In genomic region chr5:72134226-72134625, GRCh38 we compare ENCODE assay signal across 14 cellular contexts. TPM values are rescaled to one million over a fixed set of nuclear protein-coding genes. Genes with fewer than 3 reads are reported as not detected.
DNase-seq lines count a peak whose midpoint lies in the region; ATAC-seq and TF ChIP-seq lines count a peak whose summit lies in the region.
"Had no signal": no experiment of that assay in that cellular context is flagged by ENCODE, and none has a peak within 500 bp of the region (broad histone marks: within the 10 kb centered on the region; RNA-seq: fewer than 3 reads in every experiment).

No MANE protein-coding gene starts in this region.

- no peak for ATAC-seq in aorta (ENCODE audit: low FRiP score)
- no peak for ATAC-seq in stimulated activated effector memory CD8-positive, alpha-beta T cell treated with anti-CD3 and anti-CD28 coated beads, Interleukin-12 subunit alpha, Interleukin-12 subunit beta, amount 100 ng/mL, for 72 hours

- DNase-seq in left ventricle myocardium inferior (no peak), cardiac septum (ENCODE audit: low spot score) (no peak), astrocyte of the hippocampus (ENCODE audit: low read depth, low spot score) (peak; percentile 61), iPS-NIHi11 (ENCODE audit: low spot score) (peak; percentile 39), aorta (no peak), tibial nerve (ENCODE audit: low spot score in 2 of 2) (no peak)
- no peak for DNase-seq in effector CD4-positive, alpha-beta T cell
- DNase-seq in stimulated activated effector memory CD8-positive, alpha-beta T cell treated with anti-CD3 and anti-CD28 coated beads, Interleukin-12 subunit alpha, Interleukin-12 subunit beta, amount 100 ng/mL, for 72 hours (ENCODE audit: low spot score in 2 of 2), result no peak
- DNase-seq: activated CD8-positive, alpha-beta memory T cell treated with anti-CD3 and anti-CD28 coated beads, Interleukin-2, amount 50 U/mL, for 48 hours; AML-193; islet precursor cell; naive B cell; spleen had no signal

- TF ChIP-seq EP300 in tibial nerve (IDR thresholded peaks at IDR 0.05), result no peak

- no peak overlapping the region for H3K4me3 Mint-ChIP-seq in stimulated activated effector memory CD8-positive, alpha-beta T cell treated with anti-CD3 and anti-CD28 coated beads, Interleukin-12 subunit alpha, Interleukin-12 subunit beta, amount 100 ng/mL, for 72 hours
- H3K4me3 Mint-ChIP-seq: naive B cell had no signal

- no peaks in the 10 kb centered on the region for H3K9me3 Mint-ChIP-seq in stimulated activated effector memory CD8-positive, alpha-beta T cell treated with anti-CD3 and anti-CD28 coated beads, Interleukin-12 subunit alpha, Interleukin-12 subunit beta, amount 100 ng/mL, for 72 hours

- no peak overlapping the region for H3K27ac Mint-ChIP-seq in stimulated activated effector memory CD8-positive, alpha-beta T cell treated with anti-CD3 and anti-CD28 coated beads, Interleukin-12 subunit alpha, Interleukin-12 subunit beta, amount 100 ng/mL, for 72 hours
- H3K27ac Mint-ChIP-seq: naive B cell had no signal

- TF ChIP-seq POLR2A in tibial nerve (IDR thresholded peaks at IDR 0.05), result no peak

- 14 to 21% methylated on average over 4 of the region's 4 CpGs for WGBS in aorta, 2 donors
- WGBS in tibial nerve, 2 donors, result 38 to 42% methylated on average over 4 of the region's 4 CpGs

- H3K36me3 Mint-ChIP-seq in stimulated activated effector memory CD8-positive, alpha-beta T cell treated with anti-CD3 and anti-CD28 coated beads, Interleukin-12 subunit alpha, Interleukin-12 subunit beta, amount 100 ng/mL, for 72 hours, result no peaks in the 10 kb centered on the region
- H3K36me3 Mint-ChIP-seq: naive B cell had no signal

- peaks cover 69% of the 10 kb centered on the region for H3K4me1 ChIP-seq in left ventricle myocardium inferior
- peaks cover 2 to 24% of the 10 kb centered on the region in 2 donors for H3K4me1 ChIP-seq in aorta (ENCODE audit: control insufficient read depth in 1 of 2, insufficient read depth in 2 of 2, low read length in 2 of 2)
- peaks cover 0 to 67% (median 24%) of the 10 kb centered on the region in 4 donors for H3K4me1 ChIP-seq in tibial nerve

- intact Hi-C loops in left ventricle myocardium inferior (cut with micrococcal nuclease), result loop anchor here (10.0 kb wide), 1 partner anchor 171 kb away; no protein-coding TSS in a partner anchor
- intact Hi-C loops in cardiac septum (cut with DNase I), result loop anchor here (2.0 kb wide), 1 partner anchor 175 kb away; no protein-coding TSS in a partner anchor
- intact Hi-C loops in aorta (cut with DNase I), result no loop called here

- no peak for TF ChIP-seq CTCF in left ventricle myocardium inferior (IDR thresholded peaks at IDR 0.05; ENCODE audit: borderline replicate concordance)
- TF ChIP-seq CTCF in tibial nerve (IDR thresholded peaks at IDR 0.05), result no peak

- H3K36me3 ChIP-seq in left ventricle myocardium inferior, result no peaks in the 10 kb centered on the region
- no peaks in the 10 kb centered on the region for H3K36me3 ChIP-seq in aorta (ENCODE audit: control insufficient read depth in 1 of 2, insufficient read depth in 2 of 2, low read length in 1 of 2)
- no peaks in the 10 kb centered on the region for H3K36me3 ChIP-seq in tibial nerve
- H3K36me3 ChIP-seq: spleen had no signal

- H3K27ac ChIP-seq in left ventricle myocardium inferior (replicated peaks) (peak overlapping the region; percentile 30), aorta (ENCODE audit: low read depth in 1 of 2, low read length in 2 of 2) (peak overlapping the region; percentile 92 to 95), tibial nerve (peak overlapping the region in 2 of 4 donors; percentile 16 to 72)
- H3K27ac ChIP-seq: KMS-11, spleen had no signal

- H3K9me3 ChIP-seq in left ventricle myocardium inferior (replicated peaks), result no peaks in the 10 kb centered on the region
- no peaks in the 10 kb centered on the region for H3K9me3 ChIP-seq in aorta (ENCODE audit: control insufficient read depth, low read length)
- H3K9me3 ChIP-seq in tibial nerve, result no peaks in the 10 kb centered on the region
- H3K9me3 ChIP-seq: spleen had no signal

- H3K27me3 ChIP-seq in left ventricle myocardium inferior (ENCODE audit: low read depth) (no peaks in the 10 kb centered on the region), aorta (ENCODE audit: control insufficient read depth in 1 of 2, insufficient read depth in 2 of 2, low read length in 1 of 2) (no peaks in the 10 kb centered on the region), tibial nerve (no peaks in the 10 kb centered on the region)

- H3K4me3 ChIP-seq in left ventricle myocardium inferior (no peak overlapping the region), aorta (ENCODE audit: low read length in 2 of 2) (no peak overlapping the region), tibial nerve (no peak overlapping the region)
- H3K4me3 ChIP-seq: spleen had no signal

- peaks cover 7% of the 10 kb centered on the region for H3K4me1 Mint-ChIP-seq in stimulated activated effector memory CD8-positive, alpha-beta T cell treated with anti-CD3 and anti-CD28 coated beads, Interleukin-12 subunit alpha, Interleukin-12 subunit beta, amount 100 ng/mL, for 72 hours

RNA-seq across cellular contexts. Expression of gene MAP1B, which starts 27.0 kb away (rescaled TPM):
- total RNA-seq in left ventricle myocardium inferior (73.2 TPM), cardiac septum (217 TPM), aorta (100 to 1,000 TPM; 382 to 754 TPM), tibial nerve (100 to 1,000 TPM; 223 to 587 (median 472) TPM)
- 10 to 100 TPM; 27.2 to 66.5 TPM for polyA plus RNA-seq in aorta

Comparison
In these comparisons a context has a peak if more than half of its experiments do, and no peak if none do; other contexts are left out.
1. DNase-seq: peak in astrocyte of the hippocampus (single experiment) and iPS-NIHi11 (single experiment); none in left ventricle myocardium inferior (single experiment), cardiac septum (single experiment), aorta (0 of 2), effector CD4-positive, alpha-beta T cell (single experiment), stimulated activated effector memory CD8-positive, alpha-beta T cell treated with anti-CD3 and anti-CD28 coated beads, Interleukin-12 subunit alpha, Interleukin-12 subunit beta, amount 100 ng/mL, for 72 hours (0 of 2) and tibial nerve (0 of 2).
2. intact Hi-C loops: an anchor here in left ventricle myocardium inferior (10.0 kb wide) and cardiac septum (2.0 kb wide); none called in aorta.